Comparison of ENCODE assay signal across 1 cellular context in the genomic region with DNA sequence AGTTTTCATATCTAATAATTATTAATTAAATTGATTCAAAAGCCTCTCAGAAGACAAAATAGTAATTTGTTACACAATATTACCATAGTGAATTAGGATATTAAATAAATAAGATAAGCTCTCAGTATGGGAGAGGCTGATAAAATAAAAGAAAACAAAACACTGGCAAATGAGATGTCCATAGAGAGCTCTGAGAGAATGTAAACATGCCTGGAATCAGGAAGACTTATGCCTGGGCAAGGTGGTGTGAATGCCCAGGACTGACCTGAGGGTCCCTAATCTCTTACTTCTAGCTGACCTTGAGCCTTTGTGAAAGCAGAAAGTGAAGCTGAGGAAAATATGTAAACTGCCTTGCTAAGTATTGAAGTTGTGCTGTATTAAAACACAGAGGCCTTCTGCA.
TF ChIP-seq lines count a peak whose summit lies in the region.

No MANE protein-coding gene starts in this region.

TF ChIP-seq in GM23338, 12 proteins besides CTCF, POLR2A, EP300 and RAD21 (continued from another document):
- TF ChIP-seq, protein P1, sequence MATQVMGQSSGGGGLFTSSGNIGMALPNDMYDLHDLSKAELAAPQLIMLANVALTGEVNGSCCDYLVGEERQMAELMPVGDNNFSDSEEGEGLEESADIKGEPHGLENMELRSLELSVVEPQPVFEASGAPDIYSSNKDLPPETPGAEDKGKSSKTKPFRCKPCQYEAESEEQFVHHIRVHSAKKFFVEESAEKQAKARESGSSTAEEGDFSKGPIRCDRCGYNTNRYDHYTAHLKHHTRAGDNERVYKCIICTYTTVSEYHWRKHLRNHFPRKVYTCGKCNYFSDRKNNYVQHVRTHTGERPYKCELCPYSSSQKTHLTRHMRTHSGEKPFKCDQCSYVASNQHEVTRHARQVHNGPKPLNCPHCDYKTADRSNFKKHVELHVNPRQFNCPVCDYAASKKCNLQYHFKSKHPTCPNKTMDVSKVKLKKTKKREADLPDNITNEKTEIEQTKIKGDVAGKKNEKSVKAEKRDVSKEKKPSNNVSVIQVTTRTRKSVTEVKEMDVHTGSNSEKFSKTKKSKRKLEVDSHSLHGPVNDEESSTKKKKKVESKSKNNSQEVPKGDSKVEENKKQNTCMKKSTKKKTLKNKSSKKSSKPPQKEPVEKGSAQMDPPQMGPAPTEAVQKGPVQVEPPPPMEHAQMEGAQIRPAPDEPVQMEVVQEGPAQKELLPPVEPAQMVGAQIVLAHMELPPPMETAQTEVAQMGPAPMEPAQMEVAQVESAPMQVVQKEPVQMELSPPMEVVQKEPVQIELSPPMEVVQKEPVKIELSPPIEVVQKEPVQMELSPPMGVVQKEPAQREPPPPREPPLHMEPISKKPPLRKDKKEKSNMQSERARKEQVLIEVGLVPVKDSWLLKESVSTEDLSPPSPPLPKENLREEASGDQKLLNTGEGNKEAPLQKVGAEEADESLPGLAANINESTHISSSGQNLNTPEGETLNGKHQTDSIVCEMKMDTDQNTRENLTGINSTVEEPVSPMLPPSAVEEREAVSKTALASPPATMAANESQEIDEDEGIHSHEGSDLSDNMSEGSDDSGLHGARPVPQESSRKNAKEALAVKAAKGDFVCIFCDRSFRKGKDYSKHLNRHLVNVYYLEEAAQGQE (IDR thresholded peaks at IDR 0.05; ENCODE audit: unreplicated experiment): no peak
- TF ChIP-seq, protein P2, sequence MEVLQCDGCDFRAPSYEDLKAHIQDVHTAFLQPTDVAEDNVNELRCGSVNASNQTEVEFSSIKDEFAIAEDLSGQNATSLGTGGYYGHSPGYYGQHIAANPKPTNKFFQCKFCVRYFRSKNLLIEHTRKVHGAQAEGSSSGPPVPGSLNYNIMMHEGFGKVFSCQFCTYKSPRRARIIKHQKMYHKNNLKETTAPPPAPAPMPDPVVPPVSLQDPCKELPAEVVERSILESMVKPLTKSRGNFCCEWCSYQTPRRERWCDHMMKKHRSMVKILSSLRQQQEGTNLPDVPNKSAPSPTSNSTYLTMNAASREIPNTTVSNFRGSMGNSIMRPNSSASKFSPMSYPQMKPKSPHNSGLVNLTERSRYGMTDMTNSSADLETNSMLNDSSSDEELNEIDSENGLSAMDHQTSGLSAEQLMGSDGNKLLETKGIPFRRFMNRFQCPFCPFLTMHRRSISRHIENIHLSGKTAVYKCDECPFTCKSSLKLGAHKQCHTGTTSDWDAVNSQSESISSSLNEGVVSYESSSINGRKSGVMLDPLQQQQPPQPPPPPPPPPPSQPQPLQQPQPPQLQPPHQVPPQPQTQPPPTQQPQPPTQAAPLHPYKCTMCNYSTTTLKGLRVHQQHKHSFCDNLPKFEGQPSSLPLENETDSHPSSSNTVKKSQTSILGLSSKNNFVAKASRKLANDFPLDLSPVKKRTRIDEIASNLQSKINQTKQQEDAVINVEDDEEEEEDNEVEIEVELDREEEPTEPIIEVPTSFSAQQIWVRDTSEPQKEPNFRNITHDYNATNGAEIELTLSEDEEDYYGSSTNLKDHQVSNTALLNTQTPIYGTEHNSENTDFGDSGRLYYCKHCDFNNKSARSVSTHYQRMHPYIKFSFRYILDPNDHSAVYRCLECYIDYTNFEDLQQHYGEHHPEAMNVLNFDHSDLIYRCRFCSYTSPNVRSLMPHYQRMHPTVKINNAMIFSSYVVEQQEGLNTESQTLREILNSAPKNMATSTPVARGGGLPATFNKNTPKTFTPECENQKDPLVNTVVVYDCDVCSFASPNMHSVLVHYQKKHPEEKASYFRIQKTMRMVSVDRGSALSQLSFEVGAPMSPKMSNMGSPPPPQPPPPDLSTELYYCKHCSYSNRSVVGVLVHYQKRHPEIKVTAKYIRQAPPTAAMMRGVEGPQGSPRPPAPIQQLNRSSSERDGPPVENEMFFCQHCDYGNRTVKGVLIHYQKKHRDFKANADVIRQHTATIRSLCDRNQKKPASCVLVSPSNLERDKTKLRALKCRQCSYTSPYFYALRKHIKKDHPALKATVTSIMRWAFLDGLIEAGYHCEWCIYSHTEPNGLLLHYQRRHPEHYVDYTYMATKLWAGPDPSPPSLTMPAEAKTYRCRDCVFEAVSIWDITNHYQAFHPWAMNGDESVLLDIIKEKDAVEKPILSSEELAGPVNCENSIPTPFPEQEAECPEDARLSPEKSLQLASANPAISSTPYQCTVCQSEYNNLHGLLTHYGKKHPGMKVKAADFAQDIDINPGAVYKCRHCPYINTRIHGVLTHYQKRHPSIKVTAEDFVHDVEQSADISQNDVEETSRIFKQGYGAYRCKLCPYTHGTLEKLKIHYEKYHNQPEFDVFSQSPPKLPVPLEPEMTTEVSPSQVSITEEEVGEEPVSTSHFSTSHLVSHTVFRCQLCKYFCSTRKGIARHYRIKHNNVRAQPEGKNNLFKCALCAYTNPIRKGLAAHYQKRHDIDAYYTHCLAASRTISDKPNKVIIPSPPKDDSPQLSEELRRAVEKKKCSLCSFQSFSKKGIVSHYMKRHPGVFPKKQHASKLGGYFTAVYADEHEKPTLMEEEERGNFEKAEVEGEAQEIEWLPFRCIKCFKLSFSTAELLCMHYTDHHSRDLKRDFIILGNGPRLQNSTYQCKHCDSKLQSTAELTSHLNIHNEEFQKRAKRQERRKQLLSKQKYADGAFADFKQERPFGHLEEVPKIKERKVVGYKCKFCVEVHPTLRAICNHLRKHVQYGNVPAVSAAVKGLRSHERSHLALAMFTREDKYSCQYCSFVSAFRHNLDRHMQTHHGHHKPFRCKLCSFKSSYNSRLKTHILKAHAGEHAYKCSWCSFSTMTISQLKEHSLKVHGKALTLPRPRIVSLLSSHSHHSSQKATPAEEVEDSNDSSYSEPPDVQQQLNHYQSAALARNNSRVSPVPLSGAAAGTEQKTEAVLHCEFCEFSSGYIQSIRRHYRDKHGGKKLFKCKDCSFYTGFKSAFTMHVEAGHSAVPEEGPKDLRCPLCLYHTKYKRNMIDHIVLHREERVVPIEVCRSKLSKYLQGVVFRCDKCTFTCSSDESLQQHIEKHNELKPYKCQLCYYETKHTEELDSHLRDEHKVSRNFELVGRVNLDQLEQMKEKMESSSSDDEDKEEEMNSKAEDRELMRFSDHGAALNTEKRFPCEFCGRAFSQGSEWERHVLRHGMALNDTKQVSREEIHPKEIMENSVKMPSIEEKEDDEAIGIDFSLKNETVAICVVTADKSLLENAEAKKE (CRISPR knock-in tag; IDR thresholded peaks at IDR 0.05): no peak
- no peak for TF ChIP-seq ZNF331 (CRISPR knock-in tag; IDR thresholded peaks at IDR 0.05; ENCODE audit: low read depth)
- no peak for TF ChIP-seq ZNF114 (CRISPR knock-in tag; IDR thresholded peaks at IDR 0.05)
- TF ChIP-seq, protein P3, sequence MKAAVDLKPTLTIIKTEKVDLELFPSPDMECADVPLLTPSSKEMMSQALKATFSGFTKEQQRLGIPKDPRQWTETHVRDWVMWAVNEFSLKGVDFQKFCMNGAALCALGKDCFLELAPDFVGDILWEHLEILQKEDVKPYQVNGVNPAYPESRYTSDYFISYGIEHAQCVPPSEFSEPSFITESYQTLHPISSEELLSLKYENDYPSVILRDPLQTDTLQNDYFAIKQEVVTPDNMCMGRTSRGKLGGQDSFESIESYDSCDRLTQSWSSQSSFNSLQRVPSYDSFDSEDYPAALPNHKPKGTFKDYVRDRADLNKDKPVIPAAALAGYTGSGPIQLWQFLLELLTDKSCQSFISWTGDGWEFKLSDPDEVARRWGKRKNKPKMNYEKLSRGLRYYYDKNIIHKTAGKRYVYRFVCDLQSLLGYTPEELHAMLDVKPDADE (IDR thresholded peaks at IDR 0.05): no peak
- no peak for TF ChIP-seq POLR2AphosphoS5 (IDR thresholded peaks at IDR 0.05; ENCODE audit: low read depth)
- no peak for TF ChIP-seq EZH2phosphoT487 (IDR thresholded peaks at IDR 0.05; ENCODE audit: unreplicated experiment)
